3 cellular contexts compared by ENCODE assay signal in the genomic region with DNA sequence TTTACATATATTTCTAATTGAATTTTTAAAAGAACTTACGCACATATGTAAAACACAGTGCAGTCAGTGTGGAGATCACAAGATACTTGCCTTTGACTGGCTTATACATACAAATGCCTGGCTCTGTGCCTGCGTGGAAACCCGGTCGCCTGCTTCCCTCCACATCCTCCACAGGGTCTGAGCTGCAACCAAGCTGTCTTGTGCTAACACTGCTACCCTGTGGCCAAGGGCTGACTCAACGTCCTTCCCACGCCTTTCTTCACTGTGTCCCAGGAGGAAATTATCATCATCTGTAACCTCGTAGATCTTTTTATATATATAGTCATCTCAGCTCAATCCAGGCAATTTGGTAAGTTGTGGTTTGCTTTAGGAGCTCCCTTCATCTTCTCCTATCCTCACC.
TF ChIP-seq lines count a peak whose summit lies in the region.

No MANE protein-coding gene starts in this region.

TF ChIP-seq in SK-N-SH, 30 proteins besides CTCF, POLR2A, EP300 and RAD21:
- TF ChIP-seq, protein P1, sequence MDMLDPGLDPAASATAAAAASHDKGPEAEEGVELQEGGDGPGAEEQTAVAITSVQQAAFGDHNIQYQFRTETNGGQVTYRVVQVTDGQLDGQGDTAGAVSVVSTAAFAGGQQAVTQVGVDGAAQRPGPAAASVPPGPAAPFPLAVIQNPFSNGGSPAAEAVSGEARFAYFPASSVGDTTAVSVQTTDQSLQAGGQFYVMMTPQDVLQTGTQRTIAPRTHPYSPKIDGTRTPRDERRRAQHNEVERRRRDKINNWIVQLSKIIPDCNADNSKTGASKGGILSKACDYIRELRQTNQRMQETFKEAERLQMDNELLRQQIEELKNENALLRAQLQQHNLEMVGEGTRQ (IDR thresholded peaks at IDR 0.05; ENCODE audit: borderline replicate concordance, low read depth, low read length), result no peak
- TF ChIP-seq GATA2 (CRISPR knock-in tag; IDR thresholded peaks at IDR 0.05), result no peak
- TF ChIP-seq ELF1 (IDR thresholded peaks at IDR 0.05), result no peak
- no peak for TF ChIP-seq FOXM1 (IDR thresholded peaks at IDR 0.05; ENCODE audit: low read depth)
- TF ChIP-seq SMC3 (IDR thresholded peaks at IDR 0.05; ENCODE audit: low read depth, low read length), result no peak
- TF ChIP-seq YY1 (IDR thresholded peaks at IDR 0.05; ENCODE audit: low read depth), result no peak
- no peak for TF ChIP-seq NFIC (IDR thresholded peaks at IDR 0.05; ENCODE audit: borderline replicate concordance)
- TF ChIP-seq GABPA (IDR thresholded peaks at IDR 0.05; ENCODE audit: low read depth), result no peak
- TF ChIP-seq MAX (IDR thresholded peaks at IDR 0.05; ENCODE audit: low read depth), result no peak
- TF ChIP-seq FOSL2 (IDR thresholded peaks at IDR 0.05; ENCODE audit: borderline replicate concordance, low read depth), result no peak
- no peak for TF ChIP-seq NRF1 (IDR thresholded peaks at IDR 0.05; ENCODE audit: low read depth, low read length)
- no peak for TF ChIP-seq POLR2AphosphoS5 (IDR thresholded peaks at IDR 0.05; ENCODE audit: low read depth, low read length)
- no peak for TF ChIP-seq RCOR1 (IDR thresholded peaks at IDR 0.05; ENCODE audit: low read length)
- TF ChIP-seq PBX3 (IDR thresholded peaks at IDR 0.05), result no peak
- no peak for TF ChIP-seq MXI1 (IDR thresholded peaks at IDR 0.05; ENCODE audit: low read depth, low read length)
- TF ChIP-seq TEAD4 (IDR thresholded peaks at IDR 0.05; ENCODE audit: borderline replicate concordance, insufficient read depth), result no peak
- no peak for TF ChIP-seq EZH2phosphoT487 (IDR thresholded peaks at IDR 0.05; ENCODE audit: borderline replicate concordance, low read depth)

TF ChIP-seq in SK-N-SH treated with all-trans-retinoic acid at 6 μM for 48 hours, 23 proteins besides CTCF, POLR2A, EP300 and RAD21 (continued from another document):
- TF ChIP-seq ARNTL (CRISPR knock-in tag; IDR thresholded peaks at IDR 0.05; ENCODE audit: borderline replicate concordance, low read depth) (no peak), BACH2 (CRISPR knock-in tag; IDR thresholded peaks at IDR 0.05; ENCODE audit: borderline replicate concordance) (no peak), ZC3H10 (CRISPR knock-in tag; IDR thresholded peaks at IDR 0.05) (no peak), ZNF8 (CRISPR knock-in tag; IDR thresholded peaks at IDR 0.05) (no peak), ZFP3 (CRISPR knock-in tag; IDR thresholded peaks at IDR 0.05) (no peak), ESRRG (CRISPR knock-in tag; IDR thresholded peaks at IDR 0.05) (no peak), ZNF70 (CRISPR knock-in tag; IDR thresholded peaks at IDR 0.05) (no peak), ISL1 (CRISPR knock-in tag; IDR thresholded peaks at IDR 0.05) (no peak), TOX (CRISPR knock-in tag; IDR thresholded peaks at IDR 0.05; ENCODE audit: borderline replicate concordance) (no peak), OSR1 (CRISPR knock-in tag; IDR thresholded peaks at IDR 0.05) (no peak), ZNF565 (CRISPR knock-in tag; conservative IDR thresholded peaks at IDR 0.05; ENCODE audit: low read depth) (no peak), ZFP30 (CRISPR knock-in tag; IDR thresholded peaks at IDR 0.05) (no peak), TSHZ2 (CRISPR knock-in tag; IDR thresholded peaks at IDR 0.05) (no peak)
- TF ChIP-seq, protein P2, sequence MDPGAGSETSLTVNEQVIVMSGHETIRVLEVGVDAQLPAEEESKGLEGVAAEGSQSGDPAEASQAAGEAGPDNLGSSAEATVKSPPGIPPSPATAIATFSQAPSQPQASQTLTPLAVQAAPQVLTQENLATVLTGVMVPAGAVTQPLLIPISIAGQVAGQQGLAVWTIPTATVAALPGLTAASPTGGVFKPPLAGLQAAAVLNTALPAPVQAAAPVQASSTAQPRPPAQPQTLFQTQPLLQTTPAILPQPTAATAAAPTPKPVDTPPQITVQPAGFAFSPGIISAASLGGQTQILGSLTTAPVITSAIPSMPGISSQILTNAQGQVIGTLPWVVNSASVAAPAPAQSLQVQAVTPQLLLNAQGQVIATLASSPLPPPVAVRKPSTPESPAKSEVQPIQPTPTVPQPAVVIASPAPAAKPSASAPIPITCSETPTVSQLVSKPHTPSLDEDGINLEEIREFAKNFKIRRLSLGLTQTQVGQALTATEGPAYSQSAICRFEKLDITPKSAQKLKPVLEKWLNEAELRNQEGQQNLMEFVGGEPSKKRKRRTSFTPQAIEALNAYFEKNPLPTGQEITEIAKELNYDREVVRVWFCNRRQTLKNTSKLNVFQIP (CRISPR knock-in tag; IDR thresholded peaks at IDR 0.05; ENCODE audit: borderline replicate concordance, low read depth), result no peak

TF ChIP-seq in WTC11, 78 proteins besides CTCF, POLR2A, EP300 and RAD21 (continued from another document):
- TF ChIP-seq, protein P1 (CRISPR knock-in tag; IDR thresholded peaks at IDR 0.05), result no peak
- no peak for TF ChIP-seq FOXK1 (CRISPR knock-in tag; IDR thresholded peaks at IDR 0.05)
- TF ChIP-seq NR2C2 (CRISPR knock-in tag; IDR thresholded peaks at IDR 0.05), result no peak
- no peak for TF ChIP-seq TCF7 (CRISPR knock-in tag; IDR thresholded peaks at IDR 0.05; ENCODE audit: low read depth)
- no peak for TF ChIP-seq GRHL2 (CRISPR knock-in tag; IDR thresholded peaks at IDR 0.05; ENCODE audit: insufficient replicate concordance, severe bottlenecking)
- no peak for TF ChIP-seq ZNF263 (CRISPR knock-in tag; IDR thresholded peaks at IDR 0.05; ENCODE audit: low read depth)
- no peak for TF ChIP-seq ATF3 (CRISPR knock-in tag; conservative IDR thresholded peaks at IDR 0.05)
- TF ChIP-seq, protein P3, sequence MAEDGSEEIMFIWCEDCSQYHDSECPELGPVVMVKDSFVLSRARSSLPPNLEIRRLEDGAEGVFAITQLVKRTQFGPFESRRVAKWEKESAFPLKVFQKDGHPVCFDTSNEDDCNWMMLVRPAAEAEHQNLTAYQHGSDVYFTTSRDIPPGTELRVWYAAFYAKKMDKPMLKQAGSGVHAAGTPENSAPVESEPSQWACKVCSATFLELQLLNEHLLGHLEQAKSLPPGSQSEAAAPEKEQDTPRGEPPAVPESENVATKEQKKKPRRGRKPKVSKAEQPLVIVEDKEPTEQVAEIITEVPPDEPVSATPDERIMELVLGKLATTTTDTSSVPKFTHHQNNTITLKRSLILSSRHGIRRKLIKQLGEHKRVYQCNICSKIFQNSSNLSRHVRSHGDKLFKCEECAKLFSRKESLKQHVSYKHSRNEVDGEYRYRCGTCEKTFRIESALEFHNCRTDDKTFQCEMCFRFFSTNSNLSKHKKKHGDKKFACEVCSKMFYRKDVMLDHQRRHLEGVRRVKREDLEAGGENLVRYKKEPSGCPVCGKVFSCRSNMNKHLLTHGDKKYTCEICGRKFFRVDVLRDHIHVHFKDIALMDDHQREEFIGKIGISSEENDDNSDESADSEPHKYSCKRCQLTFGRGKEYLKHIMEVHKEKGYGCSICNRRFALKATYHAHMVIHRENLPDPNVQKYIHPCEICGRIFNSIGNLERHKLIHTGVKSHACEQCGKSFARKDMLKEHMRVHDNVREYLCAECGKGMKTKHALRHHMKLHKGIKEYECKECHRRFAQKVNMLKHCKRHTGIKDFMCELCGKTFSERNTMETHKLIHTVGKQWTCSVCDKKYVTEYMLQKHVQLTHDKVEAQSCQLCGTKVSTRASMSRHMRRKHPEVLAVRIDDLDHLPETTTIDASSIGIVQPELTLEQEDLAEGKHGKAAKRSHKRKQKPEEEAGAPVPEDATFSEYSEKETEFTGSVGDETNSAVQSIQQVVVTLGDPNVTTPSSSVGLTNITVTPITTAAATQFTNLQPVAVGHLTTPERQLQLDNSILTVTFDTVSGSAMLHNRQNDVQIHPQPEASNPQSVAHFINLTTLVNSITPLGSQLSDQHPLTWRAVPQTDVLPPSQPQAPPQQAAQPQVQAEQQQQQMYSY (CRISPR knock-in tag; IDR thresholded peaks at IDR 0.05), result no peak
- no peak for TF ChIP-seq KAT7 (CRISPR knock-in tag; IDR thresholded peaks at IDR 0.05; ENCODE audit: borderline replicate concordance)
- TF ChIP-seq ZMAT4 (CRISPR knock-in tag; IDR thresholded peaks at IDR 0.05), result no peak
- no peak for TF ChIP-seq FOXP4 (CRISPR knock-in tag; IDR thresholded peaks at IDR 0.05)
- TF ChIP-seq ATF2 (CRISPR knock-in tag; IDR thresholded peaks at IDR 0.05; ENCODE audit: borderline replicate concordance, low read depth), result no peak
- TF ChIP-seq, protein P4, sequence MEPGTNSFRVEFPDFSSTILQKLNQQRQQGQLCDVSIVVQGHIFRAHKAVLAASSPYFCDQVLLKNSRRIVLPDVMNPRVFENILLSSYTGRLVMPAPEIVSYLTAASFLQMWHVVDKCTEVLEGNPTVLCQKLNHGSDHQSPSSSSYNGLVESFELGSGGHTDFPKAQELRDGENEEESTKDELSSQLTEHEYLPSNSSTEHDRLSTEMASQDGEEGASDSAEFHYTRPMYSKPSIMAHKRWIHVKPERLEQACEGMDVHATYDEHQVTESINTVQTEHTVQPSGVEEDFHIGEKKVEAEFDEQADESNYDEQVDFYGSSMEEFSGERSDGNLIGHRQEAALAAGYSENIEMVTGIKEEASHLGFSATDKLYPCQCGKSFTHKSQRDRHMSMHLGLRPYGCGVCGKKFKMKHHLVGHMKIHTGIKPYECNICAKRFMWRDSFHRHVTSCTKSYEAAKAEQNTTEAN (CRISPR knock-in tag; IDR thresholded peaks at IDR 0.05), result no peak
TF ChIP-seq in WTC11: peak in this region for 0.
